ENCODE assay signal across 12 cellular contexts in genomic region chr17:28567604-28568003, GRCh38. TPM values are rescaled to one million over a fixed set of nuclear protein-coding genes. Genes with fewer than 3 reads are reported as not detected.
DNase-seq lines count a peak whose midpoint lies in the region; ATAC-seq and TF ChIP-seq lines count a peak whose summit lies in the region.
"Had no signal": no experiment of that assay in that cellular context is flagged by ENCODE, and none has a peak within 500 bp of the region (broad histone marks: within the 10 kb centered on the region; RNA-seq: fewer than 3 reads in every experiment).

No MANE protein-coding gene starts in this region.

- no peak overlapping the region for H3K27ac ChIP-seq in sigmoid colon

- peaks cover 5 to 31% (median 12%) of the 10 kb centered on the region in 4 donors for H3K36me3 ChIP-seq in sigmoid colon

- H3K4me3 ChIP-seq in sigmoid colon, result no peak overlapping the region

- TF ChIP-seq EP300 in sigmoid colon (IDR thresholded peaks at IDR 0.05), result no peak

- 74 to 89% methylated on average over 3 of the region's 3 CpGs for WGBS in sigmoid colon, 2 donors

- no peaks in the 10 kb centered on the region for H3K9me3 ChIP-seq in sigmoid colon

- no peaks in the 10 kb centered on the region for H3K27me3 ChIP-seq in sigmoid colon

- H3K4me1 ChIP-seq in sigmoid colon, result peaks cover 0 to 31% (median 19%) of the 10 kb centered on the region in 4 donors

- no peak for TF ChIP-seq POLR2A in sigmoid colon (IDR thresholded peaks at IDR 0.05)

- H3K36me3 Mint-ChIP-seq in brain, result peaks cover 45% of the 10 kb centered on the region

- H3K4me1 Mint-ChIP-seq in brain, result peaks cover 57% of the 10 kb centered on the region

- H3K4me3 Mint-ChIP-seq in brain, result peak overlapping the region in 3 of 5 experiments; percentile 1 to 59 (median 12)

- intact Hi-C loops in sigmoid colon (cut with DNase I), result no loop called here

- ATAC-seq in GM18502 (IDR thresholded peaks at IDR 0.05; ENCODE audit: poor library complexity, unreplicated experiment), result peak; percentile 42
- ATAC-seq: stimulated activated naive CD8-positive, alpha-beta T cell treated with anti-CD3 and anti-CD28 coated beads, Interleukin-15, Interleukin-2, amounts not matched to agents 100 U/mL and 50 U/mL, for 24 hours had no signal

- no peaks in the 10 kb centered on the region for H3K27me3 Mint-ChIP-seq in brain

- TF ChIP-seq CTCF in brain (conservative IDR thresholded peaks at IDR 0.05) (no peak), sigmoid colon (IDR thresholded peaks at IDR 0.05) (no peak)

- H3K9me3 Mint-ChIP-seq in brain, result no peaks in the 10 kb centered on the region

- peak overlapping the region in 3 of 5 experiments; percentile 3 to 48 (median 8) for H3K27ac Mint-ChIP-seq in brain

- DNase-seq in CD1c-positive myeloid dendritic cell (ENCODE audit: extremely low spot score) (peak; percentile 68), NOMO-1 treated with dmso at 0.1 percent for 144 hours (lab: John Stamatoyannopoulos, UW; ENCODE audit: unreplicated experiment) (peak; percentile 57), ureter (ENCODE audit: low spot score) (no peak), sigmoid colon (no peak), hippocampal formation (lab: John Stamatoyannopoulos, UW) (no peak), SW 1271 (lab: John Stamatoyannopoulos, UW) (no peak)
- DNase-seq: activated CD4-positive, CD25-positive, alpha-beta regulatory T cell treated with anti-CD3 and anti-CD28 coated beads, Interleukin-2, amount 50 U/mL, for 72 hours; H7; NCI-H1105 treated with DMSO at 0.1 percent for 48 hours; stimulated activated naive CD8-positive, alpha-beta T cell treated with anti-CD3 and anti-CD28 coated beads, Interleukin-15, Interleukin-2, amounts not matched to agents 100 U/mL and 50 U/mL, for 24 hours had no signal

RNA-seq across cellular contexts. Expression of gene PIGS, which starts 3.7 kb away (rescaled TPM):
- polyA plus RNA-seq in brain (ENCODE audit: insufficient read depth, low read depth, low replicate concordance) (76.9 TPM), sigmoid colon (10 to 100 TPM; 19.2 to 66.3 (median 27.0) TPM)
- total RNA-seq in ureter (52.9 TPM), sigmoid colon (10 to 100 TPM; 17.2 to 42.5 (median 36.7) TPM)

RNA-seq across cellular contexts. Expression of gene ALDOC, which starts 9.1 kb away (rescaled TPM):
- 570 TPM for polyA plus RNA-seq in brain (ENCODE audit: insufficient read depth, low read depth, low replicate concordance)
- 15.7 TPM for total RNA-seq in ureter
- 10 to 100 TPM; 10.2 to 30.0 (median 24.9) TPM for total RNA-seq in sigmoid colon
- 10 to 100 TPM; 28.8 to 43.3 (median 38.4) TPM for polyA plus RNA-seq in sigmoid colon

RNA-seq across cellular contexts. Expression of gene UNC119, which starts 15.2 kb away (rescaled TPM):
- 26.8 TPM for polyA plus RNA-seq in brain (ENCODE audit: insufficient read depth, low read depth, low replicate concordance)
- 37.5 TPM for total RNA-seq in ureter
- total RNA-seq in sigmoid colon, result 10 to 100 TPM; 20.7 to 25.8 (median 23.6) TPM
- polyA plus RNA-seq in sigmoid colon, result 10 to 100 TPM; 23.4 to 35.8 (median 31.2) TPM

RNA-seq across cellular contexts. Expression of gene SPAG5, which starts 31.2 kb away (rescaled TPM):
- polyA plus RNA-seq in brain (ENCODE audit: insufficient read depth, low read depth, low replicate concordance) (60.3 TPM), sigmoid colon (10 to 100 TPM in 2 of 3 donors, 1 to 10 TPM in 1; 6.6 to 35.2 (median 12.9) TPM)
- total RNA-seq in ureter (8.5 TPM), sigmoid colon (1 to 10 TPM in 3 of 4 donors, under 1 TPM in 1; 0.33 to 3.9 (median 1.6) TPM)

RNA-seq across cellular contexts. Expression of gene RSKR, which starts 46.4 kb away (rescaled TPM):
- polyA plus RNA-seq in brain (ENCODE audit: insufficient read depth, low read depth, low replicate concordance), result 2.7 TPM
- 27.5 TPM for total RNA-seq in ureter
- total RNA-seq in sigmoid colon, result 1 to 10 TPM; 1.5 to 6.9 (median 3.4) TPM
- 1 to 10 TPM in 1 of 3 donors, under 1 TPM in 1, not detected in 1; 0.23 to 6.8 TPM for polyA plus RNA-seq in sigmoid colon

Comparison
In these comparisons a context has a peak if more than half of its experiments do, and no peak if none do; other contexts are left out.
1. DNase-seq: peak in CD1c-positive myeloid dendritic cell (single experiment) and NOMO-1 treated with dmso at 0.1 percent for 144 hours (single experiment); none in ureter (single experiment), sigmoid colon (single experiment), hippocampal formation (0 of 2) and SW 1271 (0 of 2).